13 cellular contexts compared by ENCODE assay signal in genomic region chr15:99124641-99125040, GRCh38. TPM values are rescaled to one million over a fixed set of nuclear protein-coding genes. Genes with fewer than 3 reads are reported as not detected.
DNase-seq lines count a peak whose midpoint lies in the region; ATAC-seq, FAIRE-seq and TF ChIP-seq lines count a peak whose summit lies in the region.
"Had no signal": no experiment of that assay in that cellular context is flagged by ENCODE, and none has a peak within 500 bp of the region (broad histone marks: within the 10 kb centered on the region; RNA-seq: fewer than 3 reads in every experiment).

No MANE protein-coding gene starts in this region.

- H3K4me3 ChIP-seq in SJCRH30 (no peak overlapping the region), endothelial cell of umbilical vein (replicated peaks in 1 of 3; ENCODE audit: insufficient read depth in 1 of 3, low read depth in 1 of 3, low read length in 3 of 3) (no peak overlapping the region), uterus (no peak overlapping the region)
- H3K4me3 ChIP-seq: pancreas had no signal

- dilution Hi-C loops in endothelial cell of umbilical vein (cut with MboI; ENCODE audit: extremely low pct_ligation_motif_present, low sequenced_read_pairs), result no loop called here

- no peaks in the 10 kb centered on the region for H3K9me1 ChIP-seq in endothelial cell of umbilical vein (replicated peaks; ENCODE audit: control insufficient read depth, extremely low read depth, insufficient read depth, low read length)

- H3K9ac ChIP-seq in endothelial cell of umbilical vein (replicated peaks; ENCODE audit: extremely low read depth, insufficient read depth, low read length), result no peak overlapping the region

- no TSS peak for BruUV-seq in endothelial cell of umbilical vein (replicated peaks; lab: Mats Ljungman, UMichigan)

- peak overlapping the region; percentile 39 for H2AFZ ChIP-seq in endothelial cell of umbilical vein (ENCODE audit: low read depth, low read length)

- H3K27me3 ChIP-seq in SJCRH30 (no peaks in the 10 kb centered on the region), endothelial cell of umbilical vein (ENCODE audit: control insufficient read depth in 2 of 2, insufficient read depth in 2 of 2, low read length in 2 of 2) (no peaks in the 10 kb centered on the region), uterus (no peaks in the 10 kb centered on the region)
- H3K27me3 ChIP-seq: pancreas had no signal

- FAIRE-seq in endothelial cell of umbilical vein (lab: Jason Lieb, UNC), result peak; percentile 38
- FAIRE-seq: endometrium, pancreas had no signal

- TF ChIP-seq CTCF in endothelial cell of umbilical vein (IDR thresholded peaks at IDR 0.05; ENCODE audit: extremely low read depth in 1 of 2, insufficient read depth in 1 of 2, low read depth in 1 of 2, low read length in 2 of 2) (no peak), osteocyte (IDR thresholded peaks at IDR 0.05) (no peak), uterus (IDR thresholded peaks at IDR 0.05) (no peak)

- H3K36me3 ChIP-seq in SJCRH30, result peaks cover 20% of the 10 kb centered on the region
- no peaks in the 10 kb centered on the region for H3K36me3 ChIP-seq in endothelial cell of umbilical vein (ENCODE audit: control insufficient read depth in 2 of 2, extremely low read depth in 1 of 2, insufficient read depth in 2 of 2, low read length in 2 of 2)
- H3K36me3 ChIP-seq in uterus, result no peaks in the 10 kb centered on the region
- H3K36me3 ChIP-seq: pancreas had no signal

- CTCF ChIA-PET in endothelial cell of umbilical vein (lab: Charles Lee), result interaction anchor here (0.9 to 2.2 kb wide), 7 partner anchors 10 to 580 kb away, joined by 3 to 14 read pairs (median 9); partner anchors contain the start of gene SYNM

- ATAC-seq in HG03565 (IDR thresholded peaks at IDR 0.05; ENCODE audit: unreplicated experiment), result no peak
- ATAC-seq: activated T-cell treated with anti-CD3 and anti-CD28 coated beads, Interleukin-2, amount 50 U/mL, for 72 hours had no signal

- no peaks in the 10 kb centered on the region for H3K9me3 Mint-ChIP-seq in osteocyte (ENCODE audit: unreplicated experiment)
- H3K9me3 Mint-ChIP-seq: activated T-cell treated with anti-CD3 and anti-CD28 coated beads, Interleukin-2, amount 50 U/mL, for 72 hours; stimulated activated naive B cell treated with anti-CD40 and anti-IgM and Interleukin-4, amounts not matched to agents 10 μg/mL and 1 μg/mL and 100 μg/mL, for 72 hours had no signal

- peaks cover 24% of the 10 kb centered on the region for H3K4me1 ChIP-seq in SJCRH30
- peaks cover 32% of the 10 kb centered on the region for H3K4me1 ChIP-seq in endothelial cell of umbilical vein (ENCODE audit: control insufficient read depth, extremely low read depth, insufficient read depth, low read length)
- H3K4me1 ChIP-seq in uterus, result peaks cover 4 to 18% of the 10 kb centered on the region in 2 donors

- H3K4me1 Mint-ChIP-seq in osteocyte (ENCODE audit: unreplicated experiment), result peaks cover 59% of the 10 kb centered on the region

- peak overlapping the region; percentile 98 for H3K27ac Mint-ChIP-seq in osteocyte (ENCODE audit: unreplicated experiment)
- H3K27ac Mint-ChIP-seq: activated T-cell treated with anti-CD3 and anti-CD28 coated beads, Interleukin-2, amount 50 U/mL, for 72 hours; stimulated activated naive B cell treated with anti-CD40 and anti-IgM and Interleukin-4, amounts not matched to agents 10 μg/mL and 1 μg/mL and 100 μg/mL, for 72 hours had no signal

- H3K27me3 Mint-ChIP-seq in osteocyte (ENCODE audit: unreplicated experiment), result no peaks in the 10 kb centered on the region

- H3K9me3 ChIP-seq in SJCRH30 (replicated peaks), result no peaks in the 10 kb centered on the region
- no peaks in the 10 kb centered on the region for H3K9me3 ChIP-seq in endothelial cell of umbilical vein (replicated peaks; ENCODE audit: control insufficient read depth, insufficient read depth, low read length)
- H3K9me3 ChIP-seq in uterus, result no peaks in the 10 kb centered on the region
- H3K9me3 ChIP-seq: pancreas had no signal

- H3K4me3 Mint-ChIP-seq in osteocyte (ENCODE audit: unreplicated experiment), result no peak overlapping the region
- H3K4me3 Mint-ChIP-seq: activated T-cell treated with anti-CD3 and anti-CD28 coated beads, Interleukin-2, amount 50 U/mL, for 72 hours; stimulated activated naive B cell treated with anti-CD40 and anti-IgM and Interleukin-4, amounts not matched to agents 10 μg/mL and 1 μg/mL and 100 μg/mL, for 72 hours had no signal

- intact Hi-C loops in endothelial cell of umbilical vein (cut with micrococcal nuclease), result loop anchor here (1.0 to 5.0 kb wide), 4 partner anchors 11 to 443 kb away; partner anchors contain the start of genes LRRC28 and MEF2A
- intact Hi-C loops in uterus (cut with DNase I; ENCODE audit: low total_unique reads), result no loop called here

- no peak for TF ChIP-seq POLR2A in endothelial cell of umbilical vein (IDR thresholded peaks at IDR 0.05; ENCODE audit: low read depth, low read length)
- no peak for TF ChIP-seq POLR2A in uterus (IDR thresholded peaks at IDR 0.05)

- no peaks in the 10 kb centered on the region for H4K20me1 ChIP-seq in endothelial cell of umbilical vein (replicated peaks; ENCODE audit: control insufficient read depth, extremely low read depth, insufficient read depth, low read length)

- no peaks in the 10 kb centered on the region for H3K79me2 ChIP-seq in endothelial cell of umbilical vein (ENCODE audit: control insufficient read depth, insufficient read depth, low read length)

- no peak for DNase-seq in SJCRH30
- DNase-seq in endothelial cell of umbilical vein (ENCODE audit: low read depth, low spot score), result no peak
- DNase-seq in osteocyte (ENCODE audit: extremely low spot score, unreplicated experiment), result no peak
- no peak for DNase-seq in uterus
- DNase-seq in NCI-H1694 (lab: John Stamatoyannopoulos, UW), result no peak
- no peak for DNase-seq in HT-29 (ENCODE audit: low spot score)
- DNase-seq: activated T-cell treated with anti-CD3 and anti-CD28 coated beads, Interleukin-2, amount 50 U/mL, for 72 hours; COR-L47; stimulated activated CD4-positive, alpha-beta T cell treated with anti-CD3 and anti-CD28 coated beads, Interleukin-2, amount 100 ng/mL, for 24 hours; stimulated activated naive B cell treated with anti-CD40 and anti-IgM and Interleukin-4, amounts not matched to agents 10 μg/mL and 1 μg/mL and 100 μg/mL, for 72 hours had no signal

- POLR2A ChIA-PET in endothelial cell of umbilical vein (lab: Charles Lee), result interaction anchor here (1.5 kb wide), 1 partner anchor 19 kb away, joined by 4 read pairs; no protein-coding TSS in a partner anchor

- H3K27ac ChIP-seq in SJCRH30 (peak overlapping the region; percentile 74), endothelial cell of umbilical vein (ENCODE audit: insufficient read depth, low read depth, low read length) (peak overlapping the region; percentile 88), uterus (peak overlapping the region; percentile 75 to 85)

- peaks cover 6% of the 10 kb centered on the region for H3K36me3 Mint-ChIP-seq in osteocyte (ENCODE audit: unreplicated experiment)
- H3K36me3 Mint-ChIP-seq: stimulated activated naive B cell treated with anti-CD40 and anti-IgM and Interleukin-4, amounts not matched to agents 10 μg/mL and 1 μg/mL and 100 μg/mL, for 72 hours had no signal

- H3K4me2 ChIP-seq in endothelial cell of umbilical vein (ENCODE audit: insufficient read depth, low read length), result peak overlapping the region; percentile 13

TF ChIP-seq in endothelial cell of umbilical vein, 7 proteins besides CTCF, POLR2A, EP300 and RAD21:
- TF ChIP-seq MAX (IDR thresholded peaks at IDR 0.05; ENCODE audit: insufficient read depth, insufficient read length), result no peak
- no peak for TF ChIP-seq FOS (IDR thresholded peaks at IDR 0.05; ENCODE audit: borderline replicate concordance, insufficient read depth, low read length)
- no peak for TF ChIP-seq EZH2 (IDR thresholded peaks at IDR 0.05; ENCODE audit: borderline replicate concordance, low read depth, low read length, severe bottlenecking)
- no peak for TF ChIP-seq GATA2 (IDR thresholded peaks at IDR 0.05; ENCODE audit: insufficient read depth, insufficient read length, low read depth, low read length)

RNA-seq across cellular contexts. Expression of gene SYNM, which starts 19.8 kb away (rescaled TPM):
- 22.8 and 23.7 TPM in 2 replicates for total RNA-seq in SJCRH30 (2014; rRNA removed; shearing (Covaris generic))
- total RNA-seq in endothelial cell of umbilical vein (10.2 and 20.4 TPM in 2 replicates), osteocyte (5.5 and 5.9 TPM in 2 replicates), uterus (10 to 100 TPM in 3 of 4 donors, 1 to 10 TPM in 1; 6.4 to 44.6 (median 36.4) TPM)
- polyA plus RNA-seq in endothelial cell of umbilical vein, result 2.7 and 3.7 TPM in 2 replicates
- 2.4 and 2.5 TPM in 2 replicates for polyA plus RNA-seq in endothelial cell of umbilical vein (2011; cell fraction: cytosol; rRNA removed)
- polyA plus RNA-seq in endothelial cell of umbilical vein (2011; cell fraction: nucleus; rRNA removed), result 6.9 and 7.4 TPM in 2 replicates
- polyA plus RNA-seq in endothelial cell of umbilical vein (2012), result 3.8 and 7.3 TPM in 2 replicates
- 7.1 and 7.4 TPM in 2 replicates for polyA minus RNA-seq in endothelial cell of umbilical vein
- polyA minus RNA-seq in endothelial cell of umbilical vein (2011; cell fraction: cytosol; rRNA and poly(A)+ RNA removed), result 21.7 TPM
- polyA minus RNA-seq in endothelial cell of umbilical vein (2011; cell fraction: nucleus; rRNA and poly(A)+ RNA removed), result 3.9 and 5.2 TPM in 2 replicates
- not detected in 2 replicates for total RNA-seq in HT-29 (2014; rRNA removed; shearing (Covaris generic))
